Comparison of ENCODE assay signal across 20 cellular contexts in the genomic region with DNA sequence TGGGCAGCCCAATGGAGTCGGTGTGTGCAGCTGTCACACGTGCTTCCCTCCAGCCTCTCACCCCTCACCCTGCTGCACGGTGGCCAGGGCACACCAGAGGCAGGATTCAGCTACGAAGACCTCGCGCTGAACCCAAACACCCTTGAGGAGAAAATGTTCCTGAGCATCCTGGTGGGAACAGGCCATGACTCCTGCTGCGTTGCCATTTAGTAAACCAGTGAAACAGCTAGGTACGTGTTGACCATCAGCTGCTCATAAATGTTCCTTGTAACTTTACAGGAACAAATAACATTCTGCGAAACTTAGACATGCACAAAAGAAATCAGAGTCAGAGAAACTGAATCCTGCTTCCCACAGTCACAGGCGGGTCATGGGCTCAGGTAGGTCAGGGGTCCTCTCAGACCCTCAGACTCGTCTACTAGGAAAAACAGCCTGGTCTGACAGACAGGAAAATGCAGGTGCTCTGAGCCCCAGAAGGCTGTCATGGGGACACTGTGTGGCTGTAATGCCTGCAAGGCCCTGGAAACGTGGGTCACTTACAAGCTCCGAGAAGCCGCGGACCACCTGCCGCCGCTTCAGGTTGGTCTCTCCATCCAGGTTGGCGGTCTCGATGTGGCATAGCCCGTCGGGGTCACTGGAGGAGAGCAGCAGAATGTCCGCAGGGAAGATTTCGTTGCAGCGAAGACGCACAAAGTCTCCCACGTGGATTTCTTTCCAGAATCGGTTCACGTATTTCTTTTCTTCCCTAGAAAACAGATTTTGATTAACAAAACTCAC.
"Had no signal": no experiment of that assay in that cellular context is flagged by ENCODE, and none has a peak within 500 bp of the region (broad histone marks: within the 10 kb centered on the region; RNA-seq: fewer than 3 reads in every experiment).

No MANE protein-coding gene starts in this region.

- ATAC-seq: activated CD8-positive, alpha-beta memory T cell treated with anti-CD3 and anti-CD28 coated beads, Interleukin-2, amount 10 ng/mL, durations not matched to agents 7 days and 5 days; activated CD8-positive, alpha-beta T cell treated with anti-CD3 and anti-CD28 coated beads for 36 hours; activated naive CD4-positive, alpha-beta T cell treated with anti-CD3 and anti-CD28 coated beads, Interleukin-2, amount 50 U/mL, for 72 hours; heart left ventricle; left cardiac atrium; stimulated activated effector memory CD8-positive, alpha-beta T cell treated with anti-CD3 and anti-CD28 coated beads, Interleukin-12 subunit alpha, Interleukin-12 subunit beta, amount 100 ng/mL, for 72 hours; stimulated activated naive CD8-positive, alpha-beta T cell treated with anti-CD3 and anti-CD28 coated beads, Interleukin-15, amount 100 ng/mL, for 72 hours; T-cell had no signal

- H3K27me3 ChIP-seq: heart left ventricle, transverse colon had no signal

- H3K9me3 Mint-ChIP-seq: activated CD4-positive, alpha-beta T cell treated with anti-CD3 and anti-CD28 coated beads, Interleukin-2, amount 10 ng/mL, durations not matched to agents 7 days and 5 days; activated CD8-positive, alpha-beta T cell treated with anti-CD3 and anti-CD28 coated beads for 36 hours; activated naive CD4-positive, alpha-beta T cell treated with anti-CD3 and anti-CD28 coated beads, Interleukin-2, amount 50 U/mL, for 72 hours; activated T-helper 1 cell treated with anti-CD3 and anti-CD28 coated beads, Interleukin-12 subunit alpha, Interleukin-12 subunit beta, Interleukin-2, Interleukin-4 antibody, amounts not matched to agents 30 ng/mL and 10 ng/mL and 1 ng/mL, durations not matched to agents 14 hours and 24 hours and 36 hours; central memory CD8-positive, alpha-beta T cell; memory B cell; naive B cell; stimulated activated effector memory CD8-positive, alpha-beta T cell treated with anti-CD3 and anti-CD28 coated beads, Interleukin-12 subunit alpha, Interleukin-12 subunit beta, amount 100 ng/mL, for 72 hours; stimulated activated naive CD8-positive, alpha-beta T cell treated with anti-CD3 and anti-CD28 coated beads, Interleukin-15, amount 100 ng/mL, for 72 hours; T-cell; T-helper 2 cell treated with Interferon-gamma antibody and Interleukin-4, amounts not matched to agents 5 μg/mL and 100 μg/mL, for 36 hours had no signal

- H3K4me3 Mint-ChIP-seq: activated CD4-positive, alpha-beta T cell treated with anti-CD3 and anti-CD28 coated beads, Interleukin-2, amount 10 ng/mL, durations not matched to agents 7 days and 5 days; activated CD8-positive, alpha-beta memory T cell treated with anti-CD3 and anti-CD28 coated beads, Interleukin-2, amount 10 ng/mL, durations not matched to agents 7 days and 5 days; activated CD8-positive, alpha-beta T cell treated with anti-CD3 and anti-CD28 coated beads for 36 hours; activated T-helper 1 cell treated with anti-CD3 and anti-CD28 coated beads, Interleukin-12 subunit alpha, Interleukin-12 subunit beta, Interleukin-2, Interleukin-4 antibody, amounts not matched to agents 30 ng/mL and 10 ng/mL and 1 ng/mL, durations not matched to agents 14 hours and 24 hours and 36 hours; central memory CD8-positive, alpha-beta T cell; memory B cell; stimulated activated effector memory CD8-positive, alpha-beta T cell treated with anti-CD3 and anti-CD28 coated beads, Interleukin-12 subunit alpha, Interleukin-12 subunit beta, amount 100 ng/mL, for 72 hours; stimulated activated naive CD8-positive, alpha-beta T cell treated with anti-CD3 and anti-CD28 coated beads, Interleukin-15, amount 100 ng/mL, for 72 hours; T-cell; T-helper 2 cell treated with Interferon-gamma antibody and Interleukin-4, amounts not matched to agents 5 μg/mL and 100 μg/mL, for 36 hours had no signal

- H3K27me3 Mint-ChIP-seq: activated CD4-positive, alpha-beta T cell treated with anti-CD3 and anti-CD28 coated beads, Interleukin-2, amount 10 ng/mL, durations not matched to agents 7 days and 5 days; activated CD8-positive, alpha-beta memory T cell treated with anti-CD3 and anti-CD28 coated beads, Interleukin-2, amount 10 ng/mL, durations not matched to agents 7 days and 5 days; activated CD8-positive, alpha-beta T cell treated with anti-CD3 and anti-CD28 coated beads for 36 hours; central memory CD8-positive, alpha-beta T cell; stimulated activated naive CD8-positive, alpha-beta T cell treated with anti-CD3 and anti-CD28 coated beads, Interleukin-15, amount 100 ng/mL, for 72 hours; T-cell had no signal

- H3K4me1 Mint-ChIP-seq: central memory CD8-positive, alpha-beta T cell had no signal

- H3K27ac Mint-ChIP-seq: activated CD4-positive, alpha-beta T cell treated with anti-CD3 and anti-CD28 coated beads, Interleukin-2, amount 10 ng/mL, durations not matched to agents 7 days and 5 days; activated CD8-positive, alpha-beta memory T cell treated with anti-CD3 and anti-CD28 coated beads, Interleukin-2, amount 10 ng/mL, durations not matched to agents 7 days and 5 days; activated CD8-positive, alpha-beta T cell treated with anti-CD3 and anti-CD28 coated beads for 36 hours; activated T-helper 1 cell treated with anti-CD3 and anti-CD28 coated beads, Interleukin-12 subunit alpha, Interleukin-12 subunit beta, Interleukin-2, Interleukin-4 antibody, amounts not matched to agents 30 ng/mL and 10 ng/mL and 1 ng/mL, durations not matched to agents 14 hours and 24 hours and 36 hours; memory B cell; naive B cell; progenitor cell of endocrine pancreas; stimulated activated effector memory CD8-positive, alpha-beta T cell treated with anti-CD3 and anti-CD28 coated beads, Interleukin-12 subunit alpha, Interleukin-12 subunit beta, amount 100 ng/mL, for 72 hours; T-helper 2 cell treated with Interferon-gamma antibody and Interleukin-4, amounts not matched to agents 5 μg/mL and 100 μg/mL, for 36 hours had no signal

- DNase-seq: activated CD4-positive, alpha-beta T cell treated with anti-CD3 and anti-CD28 coated beads, Interleukin-2, amount 10 ng/mL, durations not matched to agents 7 days and 5 days; activated CD4-positive, CD25-positive, alpha-beta regulatory T cell treated with anti-CD3 and anti-CD28 coated beads, Interleukin-2, amount 50 U/mL, for 72 hours; activated CD8-positive, alpha-beta memory T cell treated with anti-CD3 and anti-CD28 coated beads, Interleukin-2, amount 10 ng/mL, durations not matched to agents 7 days and 5 days; activated CD8-positive, alpha-beta T cell treated with anti-CD3 and anti-CD28 coated beads for 36 hours; heart left ventricle; left cardiac atrium; naive B cell; occipital lobe; stimulated activated CD4-positive, alpha-beta T cell treated with anti-CD3 and anti-CD28 coated beads, Interleukin-1b, Interleukin-23, amount 100 ng/mL, for 48 hours; stimulated activated naive CD8-positive, alpha-beta T cell treated with anti-CD3 and anti-CD28 coated beads, Interleukin-15, amount 100 ng/mL, for 72 hours; transverse colon; WERI-Rb-1 had no signal

- H3K36me3 ChIP-seq: transverse colon, WERI-Rb-1 had no signal

- H3K9me3 ChIP-seq: heart left ventricle, transverse colon had no signal

- H3K36me3 Mint-ChIP-seq: memory B cell had no signal

- H3K27ac ChIP-seq: heart left ventricle, transverse colon, WERI-Rb-1 had no signal

- H3K4me3 ChIP-seq: heart left ventricle, transverse colon had no signal
